ENCODE assay signal across 12 cellular contexts in the genomic region with DNA sequence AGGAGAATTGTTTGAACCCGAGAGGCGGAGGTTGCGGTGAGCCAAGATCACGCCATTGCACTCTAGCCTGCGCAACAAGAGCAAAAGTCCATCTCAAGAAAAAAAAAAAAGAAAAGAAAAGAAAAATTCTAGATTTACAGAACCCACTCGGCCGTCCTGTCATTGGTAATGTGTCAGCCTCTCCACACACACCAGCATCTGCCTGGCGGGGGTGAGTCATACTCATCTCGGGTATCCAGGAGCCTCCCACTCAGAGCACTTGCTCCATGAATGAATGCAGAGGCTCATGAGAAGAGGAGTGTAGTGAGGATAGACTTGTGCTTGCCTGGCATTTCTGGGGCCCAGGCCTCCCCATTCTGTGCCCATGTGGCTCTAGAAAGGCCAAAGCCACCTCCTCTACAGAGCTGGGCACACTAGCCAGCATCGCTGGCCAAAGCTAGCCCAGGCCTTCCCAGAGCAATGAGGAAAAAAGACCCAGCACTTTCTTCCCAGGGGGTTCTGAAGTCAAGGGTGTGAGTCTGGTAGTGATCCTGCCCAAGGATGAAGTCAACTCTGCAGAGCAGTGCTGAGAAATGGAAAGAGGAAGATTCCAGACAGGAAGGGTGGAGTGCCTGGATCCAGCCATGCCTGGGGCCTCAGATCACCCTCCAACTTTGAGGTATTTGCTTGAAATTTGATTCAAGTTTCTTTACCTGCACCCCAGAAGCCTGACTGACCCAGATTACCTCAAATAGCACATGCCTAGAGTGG. TPM values are rescaled to one million over a fixed set of nuclear protein-coding genes. Genes with fewer than 3 reads are reported as not detected.
DNase-seq lines count a peak whose midpoint lies in the region; ATAC-seq, FAIRE-seq and TF ChIP-seq lines count a peak whose summit lies in the region.
"Had no signal": no experiment of that assay in that cellular context is flagged by ENCODE, and none has a peak within 500 bp of the region (broad histone marks: within the 10 kb centered on the region; RNA-seq: fewer than 3 reads in every experiment).

No MANE protein-coding gene starts in this region.

- no peak overlapping the region for H3K4me2 ChIP-seq in neuronal stem cell (ENCODE audit: insufficient read depth, low read length, poor library complexity, severe bottlenecking)
- H3K4me2 ChIP-seq: BLaER1 had no signal

- H2BK120ac ChIP-seq in neuronal stem cell (ENCODE audit: low read depth, low read length) = no peak overlapping the region

- H4K91ac ChIP-seq in neuronal stem cell (ENCODE audit: low read depth, low read length, poor library complexity) = no peak overlapping the region

- H3K4me1 ChIP-seq in neuronal stem cell (ENCODE audit: control insufficient read depth in 2 of 2, insufficient read depth in 1 of 2, low read depth in 1 of 2, low read length in 2 of 2) = peaks cover 7 to 13% of the 10 kb centered on the region in 2 donors

- H2BK5ac ChIP-seq in neuronal stem cell (ENCODE audit: low read length) = no peak overlapping the region

- ATAC-seq in HG02973 (IDR thresholded peaks at IDR 0.05; ENCODE audit: unreplicated experiment) = no peak

- no peak overlapping the region for H3K27ac ChIP-seq in neuronal stem cell (replicated peaks; ENCODE audit: low read length)
- H3K27ac ChIP-seq: BLaER1 had no signal

- H3K9me3 ChIP-seq in neuronal stem cell (replicated peaks in 1 of 2; ENCODE audit: control insufficient read depth in 2 of 2, insufficient read depth in 1 of 2, low read depth in 1 of 2, low read length in 2 of 2) = no peaks in the 10 kb centered on the region
- H3K9me3 ChIP-seq: BLaER1 had no signal

- H2AFZ ChIP-seq in neuronal stem cell (ENCODE audit: low read length) = no peak overlapping the region

- no peaks in the 10 kb centered on the region for H3K27me3 ChIP-seq in neuronal stem cell (ENCODE audit: control insufficient read depth in 3 of 3, insufficient read depth in 3 of 3, low read depth in 1 of 3, low read length in 3 of 3)
- H3K27me3 ChIP-seq: BLaER1 had no signal

- FAIRE-seq in GM12891 (lab: Jason Lieb, UNC) = no peak
- FAIRE-seq: islet of Langerhans had no signal

- no peak overlapping the region for H4K8ac ChIP-seq in neuronal stem cell (ENCODE audit: low read depth, low read length)

- WGBS in neuronal stem cell (ENCODE audit: extremely low coverage in 2 of 2, insufficient read length in 2 of 2, insufficient replicate concordance in 1 of 2), 2 donors = no CpG with 5 or more reads among the region's 10 CpGs

- no peak overlapping the region for H2AK5ac ChIP-seq in neuronal stem cell (ENCODE audit: low read depth, low read length)

- H2BK15ac ChIP-seq in neuronal stem cell (ENCODE audit: low read length) = no peak overlapping the region

- H3K4ac ChIP-seq in neuronal stem cell (ENCODE audit: low read length) = no peak overlapping the region

- H2BK12ac ChIP-seq in neuronal stem cell (ENCODE audit: low read length) = no peak overlapping the region

- DNase-seq in activated T-cell treated with anti-CD3 and anti-CD28 coated beads for 48 hours (ENCODE audit: low read depth) (peak; percentile 17), activated T-cell treated with anti-CD3 and anti-CD28 coated beads for 4 hours (no peak), SHP77 (lab: John Stamatoyannopoulos, UW) (peak; percentile 31 to 54), fibroblast of villous mesenchyme (ENCODE audit: low read depth) (peak; percentile 82), smooth muscle cell of the brain vasculature (ENCODE audit: low read depth, low spot score) (peak; percentile 31), GM12891 (ENCODE audit: insufficient read length, low spot score) (no peak), neuronal stem cell (ENCODE audit: low spot score) (no peak)
- DNase-seq: activated CD8-positive, alpha-beta memory T cell treated with anti-CD3 and anti-CD28 coated beads, Interleukin-2, amount 50 U/mL, for 4 hours; NCI-H345 had no signal

- TF ChIP-seq CTCF in fibroblast of villous mesenchyme (IDR thresholded peaks at IDR 0.05; ENCODE audit: insufficient read depth, low read depth, low read length) = no peak

- no peak overlapping the region for H3K9ac ChIP-seq in neuronal stem cell (ENCODE audit: low read depth, low read length, poor library complexity)
- H3K9ac ChIP-seq: BLaER1 had no signal

- no peak overlapping the region for H3K14ac ChIP-seq in neuronal stem cell (ENCODE audit: low read length)

- peaks cover 0 to 10% of the 10 kb centered on the region in 2 donors for H3K36me3 ChIP-seq in neuronal stem cell (replicated peaks in 1 of 2; ENCODE audit: control insufficient read depth in 2 of 2, insufficient read depth in 2 of 2, low read length in 2 of 2)

- H3K23ac ChIP-seq in neuronal stem cell (ENCODE audit: low read depth, low read length, poor library complexity) = no peak overlapping the region

- no peaks in the 10 kb centered on the region for H3K79me1 ChIP-seq in neuronal stem cell (ENCODE audit: low read depth, low read length)

- no peak for TF ChIP-seq POLR2A in GM12891 (IDR thresholded peaks at IDR 0.05; ENCODE audit: low read depth, low read length)

- H3K18ac ChIP-seq in neuronal stem cell (ENCODE audit: low read length) = no peak overlapping the region

- no peak overlapping the region for H3K4me3 ChIP-seq in fibroblast of villous mesenchyme (ENCODE audit: low read depth, low read length)
- H3K4me3 ChIP-seq in neuronal stem cell (ENCODE audit: low read length in 2 of 2) = no peak overlapping the region
- H3K4me3 ChIP-seq: BLaER1 had no signal

TF ChIP-seq in GM12891, 5 proteins besides CTCF, POLR2A, EP300 and RAD21:
- TF ChIP-seq SPI1 (IDR thresholded peaks at IDR 0.05; ENCODE audit: low read depth, low read length) = no peak
- no peak for TF ChIP-seq TAF1 (IDR thresholded peaks at IDR 0.05; ENCODE audit: low read depth, low read length)
- TF ChIP-seq PAX5 (IDR thresholded peaks at IDR 0.05; ENCODE audit: insufficient read depth, low read length, severe bottlenecking) = no peak
- no peak for TF ChIP-seq POLR2AphosphoS5 (IDR thresholded peaks at IDR 0.05; ENCODE audit: low read depth, low read length)
- no peak for TF ChIP-seq POU2F2 (IDR thresholded peaks at IDR 0.05; ENCODE audit: low read depth, low read length)

RNA-seq across cellular contexts. Expression of gene KLC1, which starts 31.2 kb away (rescaled TPM):
- 217 and 237 TPM in 2 replicates for total RNA-seq in fibroblast of villous mesenchyme
- polyA plus RNA-seq in GM12891 (2012; ENCODE audit: low read depth, missing spikeins) = 49.3 TPM
- 98.0 TPM for polyA plus RNA-seq in neuronal stem cell (2013, experiment 1 of 2)
- polyA plus RNA-seq in neuronal stem cell (2013, experiment 2 of 2) = 101 TPM

RNA-seq across cellular contexts. Expression of gene COA8, which starts 35.0 kb away (rescaled TPM):
- total RNA-seq in fibroblast of villous mesenchyme = 22.9 and 32.0 TPM in 2 replicates
- polyA plus RNA-seq in GM12891 (2012; ENCODE audit: low read depth, missing spikeins) = 50.7 TPM
- 45.8 TPM for polyA plus RNA-seq in neuronal stem cell (2013, experiment 1 of 2)
- 47.5 TPM for polyA plus RNA-seq in neuronal stem cell (2013, experiment 2 of 2)

RNA-seq across cellular contexts. Expression of gene BAG5, which starts 35.3 kb away (rescaled TPM):
- total RNA-seq in fibroblast of villous mesenchyme = 28.3 and 42.7 TPM in 2 replicates
- polyA plus RNA-seq in GM12891 (2012; ENCODE audit: low read depth, missing spikeins) = 9.3 TPM
- 11.7 TPM for polyA plus RNA-seq in neuronal stem cell (2013, experiment 1 of 2)
- 11.8 TPM for polyA plus RNA-seq in neuronal stem cell (2013, experiment 2 of 2)

Comparison
In these comparisons a context has a peak if more than half of its experiments do, and no peak if none do; other contexts are left out.
1. DNase-seq: peak in activated T-cell treated with anti-CD3 and anti-CD28 coated beads for 48 hours (single experiment), SHP77 (2 of 2), fibroblast of villous mesenchyme (single experiment) and smooth muscle cell of the brain vasculature (single experiment); none in activated T-cell treated with anti-CD3 and anti-CD28 coated beads for 4 hours (single experiment), GM12891 (single experiment) and neuronal stem cell (single experiment).